In genomic region chr6:154637392-154637791, GRCh38 we compare ENCODE assay signal across 31 cellular contexts.
"Had no signal": no experiment of that assay in that cellular context is flagged by ENCODE, and none has a peak within 500 bp of the region (broad histone marks: within the 10 kb centered on the region; RNA-seq: fewer than 3 reads in every experiment).

No MANE protein-coding gene starts in this region.

- H3K9me3 ChIP-seq: ovary, suprapubic skin, testis, transverse colon, upper lobe of right lung, uterus had no signal

- H3K4me1 ChIP-seq: parathyroid adenoma, psoas muscle, spleen, suprapubic skin, testis, tibial artery, transverse colon, upper lobe of right lung, uterus had no signal

- H2AFZ ChIP-seq: neural progenitor cell, parathyroid adenoma had no signal

- H3K79me2 ChIP-seq: parathyroid adenoma had no signal

- DNase-seq: natural killer cell; occipital lobe; ovary; posterior cingulate gyrus; psoas muscle; right cardiac atrium; spleen; stimulated activated CD4-positive, alpha-beta T cell treated with anti-CD3 and anti-CD28 coated beads, Interleukin-12 subunit alpha, Interleukin-12 subunit beta, amount 100 ng/mL, for 4 hours; stimulated activated CD4-positive, alpha-beta T cell treated with anti-CD3 and anti-CD28 coated beads, Interleukin-1b, Interleukin-23, amount 100 ng/mL, for 48 hours; stimulated activated CD4-positive, alpha-beta T cell treated with anti-CD3 and anti-CD28 coated beads, Interleukin-4, amount 100 ng/mL, for 1 hour; stimulated activated CD4-positive, alpha-beta T cell treated with anti-CD3 and anti-CD28 coated beads, Interleukin-4, amount 100 ng/mL, for 4 hours; stimulated activated CD8-positive, alpha-beta memory T cell treated with anti-CD3 and anti-CD28 coated beads, Interleukin-4, amount 100 ng/mL, for 48 hours; stimulated activated naive CD4-positive, alpha-beta T cell; stimulated activated naive CD8-positive, alpha-beta T cell treated with anti-CD3 and anti-CD28 coated beads, Interleukin-15, amount 100 ng/mL, for 72 hours; stimulated activated naive CD8-positive, alpha-beta T cell treated with anti-CD3 and anti-CD28 coated beads, Interleukin-15, Interleukin-2, amounts not matched to agents 100 U/mL and 50 U/mL, for 24 hours; substantia nigra; testis; tibial artery; transverse colon; upper lobe of right lung; uterus had no signal

- H3K36me3 ChIP-seq: neural progenitor cell, ovary, spleen, suprapubic skin, tibial artery, transverse colon, upper lobe of right lung, uterus had no signal

- H3K4me2 ChIP-seq: neural progenitor cell, smooth muscle cell had no signal

- ATAC-seq: natural killer cell; psoas muscle; right cardiac atrium; sciatic nerve; stimulated activated memory B cell treated with anti-CD40 and anti-IgM and Interleukin-4, amounts not matched to agents 10 μg/mL and 1 μg/mL and 100 μg/mL, for 72 hours; stimulated activated naive CD8-positive, alpha-beta T cell treated with anti-CD3 and anti-CD28 coated beads, Interleukin-15, amount 100 ng/mL, for 72 hours; stimulated activated naive CD8-positive, alpha-beta T cell treated with anti-CD3 and anti-CD28 coated beads, Interleukin-15, Interleukin-2, amounts not matched to agents 100 U/mL and 50 U/mL, for 24 hours; upper lobe of right lung had no signal

- H3K4me3 ChIP-seq: neural progenitor cell, ovary, psoas muscle, skin epidermis, smooth muscle cell, spleen, suprapubic skin, testis, tibial artery, transverse colon, upper lobe of right lung, uterus had no signal

- H3K4me3 Mint-ChIP-seq: natural killer cell; nephron; neural progenitor cell; stimulated activated memory B cell treated with anti-CD40 and anti-IgM and Interleukin-4, amounts not matched to agents 10 μg/mL and 1 μg/mL and 100 μg/mL, for 72 hours; stimulated activated naive CD8-positive, alpha-beta T cell treated with anti-CD3 and anti-CD28 coated beads, Interleukin-15, amount 100 ng/mL, for 72 hours; type B pancreatic cell had no signal

- H3K4me1 Mint-ChIP-seq: natural killer cell; nephron; stimulated activated memory B cell treated with anti-CD40 and anti-IgM and Interleukin-4, amounts not matched to agents 10 μg/mL and 1 μg/mL and 100 μg/mL, for 72 hours; stimulated activated naive CD8-positive, alpha-beta T cell treated with anti-CD3 and anti-CD28 coated beads, Interleukin-15, amount 100 ng/mL, for 72 hours had no signal

- H3K9ac ChIP-seq: neural progenitor cell, parathyroid adenoma had no signal

- H3K27me3 ChIP-seq: neural progenitor cell, ovary, spleen, suprapubic skin, testis, tibial artery, transverse colon, upper lobe of right lung, uterus had no signal

- H3K36me3 Mint-ChIP-seq: natural killer cell; neural progenitor cell; stimulated activated memory B cell treated with anti-CD40 and anti-IgM and Interleukin-4, amounts not matched to agents 10 μg/mL and 1 μg/mL and 100 μg/mL, for 72 hours; type B pancreatic cell had no signal

- H3K27ac Mint-ChIP-seq: natural killer cell; nephron; neural progenitor cell; progenitor cell of endocrine pancreas; stimulated activated memory B cell treated with anti-CD40 and anti-IgM and Interleukin-4, amounts not matched to agents 10 μg/mL and 1 μg/mL and 100 μg/mL, for 72 hours; stimulated activated naive CD8-positive, alpha-beta T cell treated with anti-CD3 and anti-CD28 coated beads, Interleukin-15, amount 100 ng/mL, for 72 hours; type B pancreatic cell had no signal

- H3K27me3 Mint-ChIP-seq: progenitor cell of endocrine pancreas, type B pancreatic cell had no signal

- H3K27ac ChIP-seq: neural progenitor cell, ovary, parathyroid adenoma, psoas muscle, skin epidermis, spleen, suprapubic skin, testis, tibial artery, transverse colon, upper lobe of right lung, uterus had no signal
